16 cellular contexts compared by ENCODE assay signal in the genomic region with DNA sequence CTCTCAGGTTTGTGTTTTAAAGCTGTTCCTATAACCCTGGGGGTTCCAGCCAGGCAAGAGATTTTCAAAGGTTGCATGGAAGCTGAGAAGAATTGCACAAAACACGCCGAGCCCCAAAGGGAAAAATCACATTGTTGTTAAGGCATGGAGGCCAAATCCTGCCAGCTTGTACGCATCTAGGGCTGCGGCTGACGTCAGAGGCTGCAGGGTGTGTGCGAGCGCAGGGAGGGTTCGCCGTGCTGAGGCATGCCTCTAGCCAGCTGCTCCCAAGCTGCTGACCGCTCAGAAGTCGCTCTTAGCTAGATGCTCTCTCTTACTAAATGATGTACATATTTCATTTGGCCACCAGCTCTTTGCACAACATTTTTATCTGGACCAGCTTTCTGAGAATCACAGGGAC.
DNase-seq lines count a peak whose midpoint lies in the region; ATAC-seq, FAIRE-seq and TF ChIP-seq lines count a peak whose summit lies in the region.
"Had no signal": no experiment of that assay in that cellular context is flagged by ENCODE, and none has a peak within 500 bp of the region (broad histone marks: within the 10 kb centered on the region; RNA-seq: fewer than 3 reads in every experiment).

No MANE protein-coding gene starts in this region.

- ATAC-seq in GM18505 (IDR thresholded peaks at IDR 0.05; ENCODE audit: unreplicated experiment) (no peak), GM19455 (IDR thresholded peaks at IDR 0.05; ENCODE audit: unreplicated experiment) (no peak)
- ATAC-seq: Panc1 had no signal

- FAIRE-seq in small intestine (lab: Jason Lieb, UNC), result no peak

- 0% methylated on average over 10 of the region's 11 CpGs for WGBS in mammary epithelial cell (ENCODE audit: low coverage, missing lambda C conversion rate)
- WGBS in small intestine, 3 donors, result 75 to 86% (median 83%) methylated on average over 11 of the region's 11 CpGs

- in situ Hi-C loops in mammary epithelial cell (cut with MboI; ENCODE audit: low sequenced_read_pairs in 2 of 2), result no loop called here

- no peaks in the 10 kb centered on the region for H4K20me1 ChIP-seq in mammary epithelial cell (ENCODE audit: insufficient read depth, low read length)

- H3K4me3 ChIP-seq in HFF-Myc (replicated peaks; ENCODE audit: low read depth, low read length), result no peak overlapping the region
- H3K4me3 ChIP-seq in mammary epithelial cell (replicated peaks in 1 of 3; ENCODE audit: insufficient read depth in 1 of 3, low read depth in 2 of 3, low read length in 3 of 3), result no peak overlapping the region
- no peak overlapping the region for H3K4me3 ChIP-seq in left ventricle myocardium inferior
- H3K4me3 ChIP-seq in skin epidermis, result no peak overlapping the region
- no peak overlapping the region for H3K4me3 ChIP-seq in small intestine (ENCODE audit: low read depth in 1 of 2, low read length in 2 of 2)
- H3K4me3 ChIP-seq: HAP-1, psoas muscle had no signal

- H3K36me3 ChIP-seq in mammary epithelial cell (ENCODE audit: insufficient read depth, low read length) (no peaks in the 10 kb centered on the region), left ventricle myocardium inferior (no peaks in the 10 kb centered on the region), small intestine (ENCODE audit: control insufficient read depth in 2 of 2, insufficient read depth in 2 of 2, low read length in 2 of 2) (no peaks in the 10 kb centered on the region)
- H3K36me3 ChIP-seq: HAP-1 had no signal

- CTCF ChIA-PET in mammary epithelial cell (lab: Charles Lee; ENCODE audit: low non-redundant PET), result interaction anchor here (0.6 kb wide), 1 partner anchor 74 kb away, joined by 3 read pairs; no protein-coding TSS in a partner anchor

- BruUV-seq in mammary epithelial cell (replicated peaks; lab: Mats Ljungman, UMichigan), result no TSS peak

- H3K79me2 ChIP-seq in mammary epithelial cell (ENCODE audit: insufficient read depth, low read length), result no peaks in the 10 kb centered on the region

- peaks cover 13% of the 10 kb centered on the region for H3K4me1 ChIP-seq in mammary epithelial cell (ENCODE audit: insufficient read depth, low read length)
- peaks cover 21% of the 10 kb centered on the region for H3K4me1 ChIP-seq in left ventricle myocardium inferior
- H3K4me1 ChIP-seq in small intestine (ENCODE audit: control insufficient read depth in 2 of 2, insufficient read depth in 1 of 2, low read depth in 1 of 2, low read length in 1 of 2), result no peaks in the 10 kb centered on the region
- H3K4me1 ChIP-seq: HAP-1, psoas muscle had no signal

- intact Hi-C loops in mammary epithelial cell (cut with micrococcal nuclease) (no loop called here), left ventricle myocardium inferior (cut with micrococcal nuclease) (no loop called here)

- no peak overlapping the region for H3K9ac ChIP-seq in mammary epithelial cell (ENCODE audit: insufficient read depth, low read length)

- peak overlapping the region; percentile 60 for H3K4me2 ChIP-seq in mammary epithelial cell (ENCODE audit: insufficient read depth, low read depth, low read length)

- TF ChIP-seq CTCF in HFF-Myc (IDR thresholded peaks at IDR 0.05; ENCODE audit: low read depth, low read length, missing control alignments) (no peak), mammary epithelial cell (conservative IDR thresholded peaks at IDR 0.05 in 1 of 2, IDR thresholded peaks at IDR 0.05 in 1 of 2; ENCODE audit: extremely low read depth in 1 of 2, insufficient read depth in 1 of 2, low read depth in 1 of 2, low read length in 2 of 2) (no peak), left ventricle myocardium inferior (IDR thresholded peaks at IDR 0.05; ENCODE audit: borderline replicate concordance) (no peak)

- H2AFZ ChIP-seq in mammary epithelial cell (ENCODE audit: low read depth, low read length), result peak overlapping the region; percentile 70

- no peak for TF ChIP-seq POLR2A in GM18505 (IDR thresholded peaks at IDR 0.05; ENCODE audit: borderline replicate concordance, extremely low read depth, insufficient read depth, insufficient read length)

- no peaks in the 10 kb centered on the region for H3K9me3 ChIP-seq in mammary epithelial cell (replicated peaks; ENCODE audit: insufficient read depth, low read length)
- H3K9me3 ChIP-seq in left ventricle myocardium inferior (replicated peaks), result no peaks in the 10 kb centered on the region
- H3K9me3 ChIP-seq in small intestine (ENCODE audit: control insufficient read depth, low read depth), result no peaks in the 10 kb centered on the region
- H3K9me3 ChIP-seq: HAP-1, psoas muscle had no signal

- H3K27me3 ChIP-seq in mammary epithelial cell (ENCODE audit: insufficient read depth, low read length) (no peaks in the 10 kb centered on the region), left ventricle myocardium inferior (ENCODE audit: low read depth) (no peaks in the 10 kb centered on the region), small intestine (ENCODE audit: control insufficient read depth in 2 of 2, insufficient read depth in 2 of 2, low read length in 2 of 2) (no peaks in the 10 kb centered on the region)

- DNase-seq in HFF-Myc (ENCODE audit: extremely low read depth, low read depth) (peak; percentile 29), mammary epithelial cell (peak; percentile 91), left ventricle myocardium inferior (peak; percentile 84), small intestine (no peak)
- DNase-seq: activated naive CD8-positive, alpha-beta T cell treated with anti-CD3 and anti-CD28 coated beads for 36 hours; C1 segment of cervical spinal cord; cerebellar nuclear complex; MM.1S; NCI-H446; stimulated activated CD4-positive, alpha-beta T cell treated with anti-CD3 and anti-CD28 coated beads, Interleukin-4, amount 100 ng/mL, for 1 hour had no signal

- dilution Hi-C loops in mammary epithelial cell (cut with HindIII; ENCODE audit: low sequenced_read_pairs), result no loop called here

- H3K27ac ChIP-seq in mammary epithelial cell (ENCODE audit: insufficient read depth, low read depth, low read length) (peak overlapping the region; percentile 51), left ventricle myocardium inferior (replicated peaks) (peak overlapping the region; percentile 63), skin epidermis (peak overlapping the region in 13 of 21 experiments; percentile 21 to 86 (median 48)), small intestine (ENCODE audit: low read depth in 1 of 2, low read length in 1 of 2) (peak overlapping the region in 1 of 2 donors; percentile 72)
- H3K27ac ChIP-seq: psoas muscle had no signal
